Comparison of ENCODE assay signal across 28 cellular contexts in the genomic region with DNA sequence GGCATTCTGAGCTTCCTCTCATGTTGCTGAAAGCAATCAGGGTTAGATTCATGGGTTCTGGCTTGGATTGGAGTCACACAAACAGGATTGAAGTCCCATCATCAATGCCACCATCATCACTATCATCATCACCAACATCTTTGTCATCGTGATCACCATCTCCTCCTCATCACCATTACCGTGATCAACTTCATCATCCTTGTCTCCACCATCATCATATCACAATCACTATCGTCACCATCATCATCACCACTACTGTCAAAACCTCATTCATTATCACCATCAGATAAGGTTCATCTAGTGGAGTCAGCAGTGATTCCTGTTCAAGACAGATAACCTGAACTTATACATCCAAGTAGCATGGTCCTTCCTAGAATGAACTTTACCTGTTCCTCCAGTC.
"Had no signal": no experiment of that assay in that cellular context is flagged by ENCODE, and none has a peak within 500 bp of the region (broad histone marks: within the 10 kb centered on the region; RNA-seq: fewer than 3 reads in every experiment).

No MANE protein-coding gene starts in this region.

- H3K4me1 ChIP-seq: colonic mucosa, esophagus squamous epithelium, gastrocnemius medialis, heart right ventricle, left lung, lower lobe of right lung had no signal

- H3K36me3 ChIP-seq: colonic mucosa, esophagus squamous epithelium, gastrocnemius medialis, heart right ventricle, left lung, lower lobe of right lung had no signal

- DNase-seq: colonic mucosa; dermis blood vessel endothelial cell; dorsolateral prefrontal cortex; effector CD8-positive, alpha-beta T cell; effector memory CD8-positive, alpha-beta T cell; endodermal cell; erythroblast; esophagus squamous epithelium; foreskin fibroblast; foreskin melanocyte; gastrocnemius medialis; glutamatergic neuron; head of caudate nucleus; heart right ventricle; hippocampal formation; left cardiac atrium; left lung; left ventricle myocardium superior; lower lobe of right lung; mesenchymal stem cell; mucosa of descending colon; naive B cell; naive thymus-derived CD8-positive, alpha-beta T cell had no signal

- H3K27ac ChIP-seq: colonic mucosa, dorsolateral prefrontal cortex, epithelial cell of prostate, esophagus squamous epithelium, gastrocnemius medialis, heart right ventricle, left lung, lower lobe of right lung had no signal

- FAIRE-seq: endometrium, islet of Langerhans, keratinocyte had no signal

- H3K9me3 ChIP-seq: colonic mucosa, esophagus squamous epithelium, gastrocnemius medialis, heart right ventricle, left lung, lower lobe of right lung, mucosa of descending colon had no signal

- H3K4me3 ChIP-seq: colonic mucosa, dorsolateral prefrontal cortex, esophagus squamous epithelium, gastrocnemius medialis, heart right ventricle, left lung, lower lobe of right lung, mucosa of descending colon had no signal

- ATAC-seq: effector memory CD8-positive, alpha-beta T cell; esophagus mucosa; gastrocnemius medialis; heart right ventricle; left cardiac atrium; left lung; left ventricle myocardium superior; lower lobe of right lung; mucosa of descending colon; naive thymus-derived CD8-positive, alpha-beta T cell had no signal

- H3K27me3 ChIP-seq: colonic mucosa, esophagus squamous epithelium, gastrocnemius medialis, left lung had no signal
